ENCODE assay signal across 15 cellular contexts in the genomic region with DNA sequence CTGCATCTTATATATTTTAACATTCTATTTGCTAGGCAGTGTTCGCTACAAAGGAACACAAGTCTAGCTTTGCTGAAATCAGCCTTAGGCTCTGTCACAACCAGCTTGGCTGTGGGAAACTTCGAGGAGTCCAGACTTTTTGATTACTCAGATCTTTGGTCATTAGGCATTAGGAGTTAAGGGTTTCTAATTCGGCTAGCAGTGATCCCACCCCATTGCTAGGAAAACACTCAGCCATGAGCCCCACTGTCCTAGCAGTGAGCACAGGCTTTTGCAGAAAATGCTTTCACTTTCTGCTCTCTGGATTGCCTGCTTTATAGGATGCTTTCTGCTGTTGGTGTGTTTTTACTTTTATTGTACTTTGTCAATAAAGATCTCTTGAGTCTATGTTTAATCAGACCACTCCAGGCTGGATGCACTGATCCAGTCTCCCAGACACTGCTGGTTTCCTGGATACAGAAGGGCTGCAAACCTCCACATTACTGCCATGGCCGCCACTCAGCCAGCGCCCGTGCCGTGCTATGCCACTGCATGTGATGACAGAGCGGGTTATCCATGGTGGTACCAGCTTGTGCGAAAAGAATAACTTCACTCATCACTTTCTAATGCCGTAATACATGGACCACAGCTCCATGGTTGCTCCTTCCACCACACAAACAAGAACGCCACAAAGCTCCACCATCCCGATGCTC. TPM values are rescaled to one million over a fixed set of nuclear protein-coding genes. Genes with fewer than 3 reads are reported as not detected.
A peak's percentile ranks its signal among the peaks of the same experiment; 100 is the strongest.
DNase-seq lines count a peak whose midpoint lies in the region; ATAC-seq and TF ChIP-seq lines count a peak whose summit lies in the region.
"Had no signal": no experiment of that assay in that cellular context is flagged by ENCODE, and none has a peak within 500 bp of the region (broad histone marks: within the 10 kb centered on the region; RNA-seq: fewer than 3 reads in every experiment).

No MANE protein-coding gene starts in this region.

- H4K5ac ChIP-seq in IMR-90 (ENCODE audit: low read depth, low read length) = peak overlapping the region; percentile 23; the same call in 1 of the 2 replicates

- CTCF ChIA-PET in IMR-90 (lab: Yijun Ruan, JAX) = no interaction called here

- H3K4me3 ChIP-seq in IMR-90 (ENCODE audit: insufficient read depth, low read depth, low read length) (no peak overlapping the region), iPS-18a (ENCODE audit: low read length) (peak overlapping the region; percentile 7), left lung (no peak overlapping the region)
- H3K4me3 ChIP-seq: coronary artery, esophagus muscularis mucosa, thoracic aorta had no signal

- H3K4me1 ChIP-seq in IMR-90 (ENCODE audit: control insufficient read depth, insufficient read depth, low read length) (no peaks in the 10 kb centered on the region), iPS-18a (ENCODE audit: control insufficient read depth, low read depth, low read length) (peaks cover 33% of the 10 kb centered on the region), left lung (no peaks in the 10 kb centered on the region)
- H3K4me1 ChIP-seq: esophagus muscularis mucosa had no signal

- no peaks in the 10 kb centered on the region for H3K9me1 ChIP-seq in IMR-90 (ENCODE audit: insufficient read depth, low read length)

- DNase-seq in IMR-90 (no peak), putamen (ENCODE audit: low spot score) (peak; percentile 44), left lung (no peak), AG08396 (ENCODE audit: low spot score) (no peak)
- no peak for DNase-seq in central memory CD4-positive, alpha-beta T cell
- DNase-seq: activated CD8-positive, alpha-beta T cell treated with anti-CD3 and anti-CD28 coated beads for 36 hours; NCI-H2081 treated with DMSO at 0.1 percent for 48 hours; stimulated activated CD4-positive, alpha-beta T cell treated with anti-CD3 and anti-CD28 coated beads, Interleukin-2, amount 100 ng/mL, for 24 hours had no signal

- intact Hi-C loops in IMR-90 (cut with micrococcal nuclease) = no loop called here
- intact Hi-C loops in left lung (cut with DNase I) = no loop called here

- H3K56ac ChIP-seq in IMR-90 (ENCODE audit: extremely low read depth, insufficient read depth, low read length) = no peak overlapping the region

- no peak overlapping the region for H2BK5ac ChIP-seq in IMR-90 (ENCODE audit: low read depth, low read length, poor library complexity, severe bottlenecking)

- TF ChIP-seq RAD21 in IMR-90 (IDR thresholded peaks at IDR 0.05; ENCODE audit: low read length) = no peak

- peak overlapping the region in 3 of 5 experiments; percentile 1 to 22 (median 15) for H3K4me3 Mint-ChIP-seq in brain
- H3K4me3 Mint-ChIP-seq: activated CD8-positive, alpha-beta T cell treated with anti-CD3 and anti-CD28 coated beads for 36 hours; natural killer cell treated with Interleukin-12 subunit alpha and Interleukin-12 subunit beta and Interleukin-15 and Interleukin-18, amount 100 ng/mL, for 72 hours had no signal

- no peak overlapping the region for H2BK20ac ChIP-seq in IMR-90 (ENCODE audit: low read depth, low read length)

- H2BK15ac ChIP-seq in IMR-90 (ENCODE audit: low read depth, low read length) = no peak overlapping the region

- H4K91ac ChIP-seq in IMR-90 (ENCODE audit: insufficient read depth, low read depth, low read length) = no peak overlapping the region

- H3K36me3 ChIP-seq in IMR-90 (ENCODE audit: control insufficient read depth, insufficient read depth, low read length) (no peaks in the 10 kb centered on the region), iPS-18a (ENCODE audit: control insufficient read depth, low read depth, low read length) (no peaks in the 10 kb centered on the region), left lung (no peaks in the 10 kb centered on the region)
- H3K36me3 ChIP-seq: esophagus muscularis mucosa, thoracic aorta had no signal

- no peak for TF ChIP-seq POLR2A in IMR-90 (IDR thresholded peaks at IDR 0.05; ENCODE audit: low read depth, low read length)

- H3K9me3 Mint-ChIP-seq in brain = no peaks in the 10 kb centered on the region
- H3K9me3 Mint-ChIP-seq: activated CD8-positive, alpha-beta T cell treated with anti-CD3 and anti-CD28 coated beads for 36 hours; natural killer cell treated with Interleukin-12 subunit alpha and Interleukin-12 subunit beta and Interleukin-15 and Interleukin-18, amount 100 ng/mL, for 72 hours had no signal

- no peaks in the 10 kb centered on the region for H3K79me1 ChIP-seq in IMR-90 (ENCODE audit: low read depth in 1 of 2, low read length in 2 of 2)

- no peak overlapping the region for H2BK120ac ChIP-seq in IMR-90 (ENCODE audit: low read depth, low read length)

- H3K27ac ChIP-seq in IMR-90 (ENCODE audit: insufficient read depth, low read length) = no peak overlapping the region
- no peak overlapping the region for H3K27ac ChIP-seq in iPS-18a (ENCODE audit: low read length)
- no peak overlapping the region for H3K27ac ChIP-seq in left lung
- H3K27ac ChIP-seq: coronary artery, esophagus muscularis mucosa, thoracic aorta had no signal

- no TSS peak for BruUV-seq in IMR-90 (replicated peaks; lab: Mats Ljungman, UMichigan)

- peak overlapping the region; percentile 58; the same call in 1 of the 2 replicates for H3K4me2 ChIP-seq in IMR-90 (ENCODE audit: low read depth, low read length)

- POLR2A ChIA-PET in IMR-90 (lab: Charles Lee; ENCODE audit: unreplicated experiment) = interaction anchor here (0.6 kb wide), 1 partner anchor 17 kb away, joined by 5 read pairs; no protein-coding TSS in a partner anchor

- no peak overlapping the region for H2AK9ac ChIP-seq in IMR-90 (replicated peaks; ENCODE audit: low read depth, low read length, poor library complexity)

- TF ChIP-seq CTCF in IMR-90 (conservative IDR thresholded peaks at IDR 0.05; ENCODE audit: low read depth, low read length) (no peak), brain (conservative IDR thresholded peaks at IDR 0.05) (no peak), left lung (IDR thresholded peaks at IDR 0.05) (no peak)

- 97% methylated on average over 6 of the region's 12 CpGs; no CpG with 5 or more reads in 1 of the 2 experiments for WGBS in IMR-90 (ENCODE audit: extremely low coverage in 2 of 2, insufficient read length in 1 of 2), 2 experiments

- no peak overlapping the region for H3K14ac ChIP-seq in IMR-90 (replicated peaks; ENCODE audit: low read depth, low read length)

- no peak overlapping the region for H4K8ac ChIP-seq in IMR-90 (ENCODE audit: low read depth in 2 of 2, low read length in 2 of 2)

- H3K9ac ChIP-seq in IMR-90 (ENCODE audit: low read depth, low read length) (peak overlapping the region; percentile 36; the same call in 1 of the 2 replicates), iPS-18a (ENCODE audit: low read length) (no peak overlapping the region)

- in situ Hi-C loops in IMR-90 (cut with MboI; ENCODE audit: low sequenced_read_pairs) = no loop called here

- H2AK5ac ChIP-seq in IMR-90 (ENCODE audit: low read depth, low read length) = no peak overlapping the region

- no peak overlapping the region for H3K23ac ChIP-seq in IMR-90 (ENCODE audit: low read depth, low read length)

- H3K27me3 ChIP-seq in IMR-90 (ENCODE audit: control insufficient read depth, insufficient read depth, low read length) = peaks cover 42% of the 10 kb centered on the region
- no peaks in the 10 kb centered on the region for H3K27me3 ChIP-seq in iPS-18a (ENCODE audit: control insufficient read depth, insufficient read depth, low read length)
- H3K27me3 ChIP-seq in left lung = no peaks in the 10 kb centered on the region
- H3K27me3 ChIP-seq: esophagus muscularis mucosa had no signal

- peaks cover 38% of the 10 kb centered on the region for H3K4me1 Mint-ChIP-seq in brain

- H3K18ac ChIP-seq in IMR-90 (ENCODE audit: low read depth, low read length) = no peak overlapping the region; the same call in 1 of the 2 replicates

- no peaks in the 10 kb centered on the region for H4K20me1 ChIP-seq in IMR-90 (ENCODE audit: insufficient read depth, low read length)

- ATAC-seq in IMR-90 (ENCODE audit: low read depth) (peak; percentile 56; the same call in 1 of the 2 replicates), left lung (no peak), HG03354 (IDR thresholded peaks at IDR 0.05; ENCODE audit: poor library complexity, severe bottlenecking, unreplicated experiment) (no peak)
- ATAC-seq: activated CD8-positive, alpha-beta T cell treated with anti-CD3 and anti-CD28 coated beads for 36 hours; natural killer cell treated with Interleukin-12 subunit alpha and Interleukin-12 subunit beta and Interleukin-15 and Interleukin-18, amount 100 ng/mL, for 72 hours had no signal

- peaks cover 13% of the 10 kb centered on the region for H3K27me3 Mint-ChIP-seq in brain
- H3K27me3 Mint-ChIP-seq: activated CD8-positive, alpha-beta T cell treated with anti-CD3 and anti-CD28 coated beads for 36 hours had no signal

- H3K9me3 ChIP-seq in IMR-90 (ENCODE audit: control insufficient read depth, insufficient read depth, low read length) = 0 out of 2 replicates have a peak, but pooled peaks cover 2% of the 10 kb centered on the region
- no peaks in the 10 kb centered on the region for H3K9me3 ChIP-seq in iPS-18a (ENCODE audit: control insufficient read depth, low read depth, low read length)
- H3K9me3 ChIP-seq in left lung = no peaks in the 10 kb centered on the region
- H3K9me3 ChIP-seq: esophagus muscularis mucosa, thoracic aorta had no signal

- dilution Hi-C loops in IMR-90 (cut with HindIII; ENCODE audit: low sequenced_read_pairs, unreplicated experiment) = no loop called here

- peaks cover 10% of the 10 kb centered on the region for H3K36me3 Mint-ChIP-seq in brain
- H3K36me3 Mint-ChIP-seq: natural killer cell treated with Interleukin-12 subunit alpha and Interleukin-12 subunit beta and Interleukin-15 and Interleukin-18, amount 100 ng/mL, for 72 hours had no signal

- peak overlapping the region; percentile 17 to 86 (median 38) for H3K27ac Mint-ChIP-seq in brain
- H3K27ac Mint-ChIP-seq: activated CD8-positive, alpha-beta T cell treated with anti-CD3 and anti-CD28 coated beads for 36 hours; natural killer cell treated with Interleukin-12 subunit alpha and Interleukin-12 subunit beta and Interleukin-15 and Interleukin-18, amount 100 ng/mL, for 72 hours had no signal

- H2AFZ ChIP-seq in IMR-90 (replicated peaks; ENCODE audit: low read length, poor library complexity) = no peak overlapping the region

- no peak overlapping the region for H3K4ac ChIP-seq in IMR-90 (ENCODE audit: low read depth, low read length)

TF ChIP-seq in IMR-90, 13 proteins besides CTCF, POLR2A, EP300 and RAD21 (continues in another document):
- TF ChIP-seq RCOR1 (IDR thresholded peaks at IDR 0.05; ENCODE audit: insufficient replicate concordance, low read length) (no peak), MAZ (IDR thresholded peaks at IDR 0.05; ENCODE audit: borderline replicate concordance, low read depth, low read length) (no peak)

RNA-seq across cellular contexts. Expression of gene PYGL, which starts 41.0 kb away (rescaled TPM):
- total RNA-seq in IMR-90 (2012; rRNA removed) (70.4 and 73.0 TPM in 2 replicates), left lung (10 to 100 TPM; 48.8 to 85.4 TPM)
- polyA plus RNA-seq in IMR-90 (2012; rRNA removed) (49.4 and 52.3 TPM in 2 replicates), brain (ENCODE audit: insufficient read depth, low read depth, low replicate concordance) (2.4 TPM)
- 24.5 and 25.8 TPM in 2 replicates for polyA plus RNA-seq in IMR-90 (2012; cell fraction: cytosol; rRNA removed)
- 23.2 and 58.6 TPM in 2 replicates for polyA plus RNA-seq in IMR-90 (2012; cell fraction: nucleus; rRNA removed; ENCODE audit: low replicate concordance)
